ENCODE assay signal across 1 cellular context in genomic region chr11:73335204-73335923, GRCh38.
TF ChIP-seq lines count a peak whose summit lies in the region.

No MANE protein-coding gene starts in this region.

TF ChIP-seq in K562, 482 proteins besides CTCF, POLR2A, EP300 and RAD21 (continued from another document and continues in another):
- no peak for TF ChIP-seq ZNF655 (CRISPR knock-in tag; IDR thresholded peaks at IDR 0.05)
- TF ChIP-seq NBN (IDR thresholded peaks at IDR 0.05; ENCODE audit: low read depth) = no peak
- TF ChIP-seq ELF2 (CRISPR knock-in tag; IDR thresholded peaks at IDR 0.05) = no peak
- no peak for TF ChIP-seq NFE2 (IDR thresholded peaks at IDR 0.05; ENCODE audit: low read depth)
- peak; percentile 32; the same call in 1 of the 2 replicates for TF ChIP-seq VEZF1 (CRISPR knock-in tag; IDR thresholded peaks at IDR 0.05)
- no peak for TF ChIP-seq PPARD (CRISPR knock-in tag; IDR thresholded peaks at IDR 0.05)
- TF ChIP-seq RCOR1 (IDR thresholded peaks at IDR 0.05; ENCODE audit: borderline replicate concordance in 1 of 2, low read depth in 2 of 2, low read length in 2 of 2) = peak in 1 of 2 experiments; percentile 53; a peak in 1 of 4 replicates
- no peak for TF ChIP-seq XRCC3 (IDR thresholded peaks at IDR 0.05)
- no peak for TF ChIP-seq IFI16 (CRISPR knock-in tag; IDR thresholded peaks at IDR 0.05)
- TF ChIP-seq ZNF740 (CRISPR knock-in tag; IDR thresholded peaks at IDR 0.05) = no peak
- TF ChIP-seq ZNF740 (tag; IDR thresholded peaks at IDR 0.05) = no peak
- TF ChIP-seq KLF10 (CRISPR knock-in tag; IDR thresholded peaks at IDR 0.05) = no peak
- no peak for TF ChIP-seq POLR2AphosphoS5 (IDR thresholded peaks at IDR 0.05; ENCODE audit: control insufficient read depth, insufficient read depth, low read depth, low read length)
- no peak for TF ChIP-seq TAF7 (tag; IDR thresholded peaks at IDR 0.05)
- peak in 1 of 2 experiments; percentile 34; a peak in 1 of 4 replicates for TF ChIP-seq MNT (conservative IDR thresholded peaks at IDR 0.05)
- TF ChIP-seq L3MBTL2 (IDR thresholded peaks at IDR 0.05) = peak; percentile 22; the same call in 1 of the 2 replicates
- TF ChIP-seq SPI1 (IDR thresholded peaks at IDR 0.05; ENCODE audit: borderline replicate concordance, low read depth, low read length) = peak; percentile 47; the same call in 1 of the 2 replicates
- no peak for TF ChIP-seq BCLAF1 (IDR thresholded peaks at IDR 0.05; ENCODE audit: borderline replicate concordance in 1 of 2, control insufficient read depth in 1 of 2, low read depth in 2 of 2, low read length in 1 of 2)
- no peak for TF ChIP-seq SMARCC2 (IDR thresholded peaks at IDR 0.05; ENCODE audit: low read depth)
- TF ChIP-seq SREBF2 (CRISPR knock-in tag; IDR thresholded peaks at IDR 0.05) = no peak
- TF ChIP-seq USF1 (CRISPR knock-in tag; IDR thresholded peaks at IDR 0.05) = no peak
- no peak for TF ChIP-seq HMBOX1 (IDR thresholded peaks at IDR 0.05)
- no peak for TF ChIP-seq CBFB (CRISPR knock-in tag; IDR thresholded peaks at IDR 0.05)
- peak; percentile 87 for TF ChIP-seq MYC (IDR thresholded peaks at IDR 0.05; ENCODE audit: low read depth, low read length)
- TF ChIP-seq MYC (CRISPR knock-in tag; IDR thresholded peaks at IDR 0.05; ENCODE audit: borderline replicate concordance, low read depth) = no peak
- no peak for TF ChIP-seq TCF15 (CRISPR knock-in tag; IDR thresholded peaks at IDR 0.05)
- TF ChIP-seq LEF1 (IDR thresholded peaks at IDR 0.05) = no peak
- no peak for TF ChIP-seq ZBTB1 (CRISPR knock-in tag; IDR thresholded peaks at IDR 0.05; ENCODE audit: borderline replicate concordance, low read depth)
- peak; percentile 44; the same call in 1 of the 2 replicates for TF ChIP-seq ZSCAN32 (CRISPR knock-in tag; IDR thresholded peaks at IDR 0.05)
- peak; percentile 29 for TF ChIP-seq BRD9 (IDR thresholded peaks at IDR 0.05; ENCODE audit: low read depth, partially characterized antibody)
- no peak for TF ChIP-seq ETV5 (CRISPR knock-in tag; IDR thresholded peaks at IDR 0.05; ENCODE audit: low read depth)
- TF ChIP-seq CREM (IDR thresholded peaks at IDR 0.05; ENCODE audit: low read depth) = no peak
- no peak for TF ChIP-seq ZNF586 (CRISPR knock-in tag; conservative IDR thresholded peaks at IDR 0.05)
- no peak for TF ChIP-seq TFE3 (CRISPR knock-in tag; IDR thresholded peaks at IDR 0.05)
- no peak for TF ChIP-seq NR0B1 (IDR thresholded peaks at IDR 0.05; ENCODE audit: partially characterized antibody)
- 0 out of 2 replicates have a peak, but pooled peaks have one; percentile 19 for TF ChIP-seq RFX5 (IDR thresholded peaks at IDR 0.05; ENCODE audit: low read depth, low read length)
- no peak for TF ChIP-seq CSDE1 (IDR thresholded peaks at IDR 0.05)
- TF ChIP-seq HDGF (IDR thresholded peaks at IDR 0.05) = no peak
- no peak for TF ChIP-seq ZNF212 (CRISPR knock-in tag; IDR thresholded peaks at IDR 0.05)
- no peak for TF ChIP-seq PTTG1 (tag; IDR thresholded peaks at IDR 0.05; ENCODE audit: low read depth)
- 0 out of 2 replicates have a peak, but pooled peaks have one; percentile 59 for TF ChIP-seq CC2D1A (IDR thresholded peaks at IDR 0.05)
- no peak for TF ChIP-seq HDAC1 (IDR thresholded peaks at IDR 0.05)
- TF ChIP-seq ZNF124 (CRISPR knock-in tag; IDR thresholded peaks at IDR 0.05) = no peak
- no peak for TF ChIP-seq PBX2 (CRISPR knock-in tag; IDR thresholded peaks at IDR 0.05; ENCODE audit: low read depth)
- no peak for TF ChIP-seq PBX2 (tag; conservative IDR thresholded peaks at IDR 0.05; ENCODE audit: low read depth)
- no peak for TF ChIP-seq MXD1 (CRISPR knock-in tag; IDR thresholded peaks at IDR 0.05; ENCODE audit: borderline replicate concordance, poor library complexity, severe bottlenecking)
